28 cellular contexts compared by ENCODE assay signal in genomic region chr16:25788637-25789036, GRCh38.
"Had no signal": no experiment of that assay in that cellular context is flagged by ENCODE, and none has a peak within 500 bp of the region (broad histone marks: within the 10 kb centered on the region; RNA-seq: fewer than 3 reads in every experiment).

No MANE protein-coding gene starts in this region.

- DNase-seq: colonic mucosa; cortex of kidney; dermis blood vessel endothelial cell; dorsolateral prefrontal cortex; effector CD4-positive, alpha-beta T cell; effector CD8-positive, alpha-beta T cell; effector memory CD4-positive, alpha-beta T cell; effector memory CD8-positive, alpha-beta T cell; endodermal cell; erythroblast; esophagus squamous epithelium; foreskin fibroblast; foreskin keratinocyte; foreskin melanocyte; gastrocnemius medialis; glutamatergic neuron; head of caudate nucleus; heart left ventricle; heart right ventricle had no signal

- H3K9me3 Mint-ChIP-seq: endodermal cell had no signal

- H3K27ac ChIP-seq: colonic mucosa, dorsolateral prefrontal cortex, epithelial cell of prostate, esophagus muscularis mucosa, esophagus squamous epithelium, foreskin keratinocyte, gastrocnemius medialis, gastroesophageal sphincter, heart left ventricle, heart right ventricle had no signal

- FAIRE-seq: colon, endometrium, endothelial cell of umbilical vein, frontal cortex had no signal

- H3K27ac Mint-ChIP-seq: dendritic cell treated with granulocyte-macrophage colony-stimulating factor and Interleukin-4, amounts not matched to agents 40 ng/mL and 50 ng/mL, for 4 days; effector memory CD8-positive, alpha-beta T cell; endodermal cell had no signal

- H3K27me3 Mint-ChIP-seq: dendritic cell treated with granulocyte-macrophage colony-stimulating factor and Interleukin-4, amounts not matched to agents 40 ng/mL and 50 ng/mL, for 4 days had no signal

- H3K36me3 ChIP-seq: colonic mucosa, esophagus muscularis mucosa, esophagus squamous epithelium, gastrocnemius medialis, gastroesophageal sphincter, heart left ventricle, heart right ventricle had no signal

- H3K9me3 ChIP-seq: colonic mucosa, esophagus muscularis mucosa, esophagus squamous epithelium, gastrocnemius medialis, gastroesophageal sphincter, heart right ventricle had no signal

- H3K4me1 ChIP-seq: colonic mucosa, esophagus muscularis mucosa, esophagus squamous epithelium, foreskin keratinocyte, gastrocnemius medialis, gastroesophageal sphincter, heart left ventricle, heart right ventricle had no signal

- H3K4me3 Mint-ChIP-seq: dendritic cell treated with granulocyte-macrophage colony-stimulating factor and Interleukin-4, amounts not matched to agents 40 ng/mL and 50 ng/mL, for 4 days; effector memory CD8-positive, alpha-beta T cell; endodermal cell had no signal

- H3K4me1 Mint-ChIP-seq: endodermal cell had no signal

- H3K27me3 ChIP-seq: colonic mucosa, esophagus muscularis mucosa, esophagus squamous epithelium, foreskin keratinocyte, gastrocnemius medialis, gastroesophageal sphincter, heart left ventricle, heart right ventricle had no signal

- H3K4me3 ChIP-seq: colonic mucosa, dorsolateral prefrontal cortex, esophagus muscularis mucosa, esophagus squamous epithelium, gastrocnemius medialis, gastroesophageal sphincter, heart left ventricle, heart right ventricle had no signal

- ATAC-seq: effector memory CD8-positive, alpha-beta T cell; esophagus mucosa; foreskin keratinocyte; gastrocnemius medialis; gastroesophageal sphincter; heart left ventricle; heart right ventricle had no signal
